8 cellular contexts compared by ENCODE assay signal in genomic region chr3:28915711-28916481, GRCh38.
DNase-seq lines count a peak whose midpoint lies in the region; ATAC-seq, FAIRE-seq and TF ChIP-seq lines count a peak whose summit lies in the region.

No MANE protein-coding gene starts in this region.

- H3K4me1 ChIP-seq in cardiac muscle cell (ENCODE audit: low read depth) (peaks cover 7% of the 10 kb centered on the region), HepG2 (ENCODE audit: insufficient read depth, low read length) (no peaks in the 10 kb centered on the region)

- TF ChIP-seq RAD21 in HepG2 (CRISPR knock-in tag; IDR thresholded peaks at IDR 0.05) = no peak

- H3K9me3 ChIP-seq in cardiac muscle cell (ENCODE audit: low read depth) (no peaks in the 10 kb centered on the region), HepG2 (ENCODE audit: low read length) (no peaks in the 10 kb centered on the region)

- no peaks in the 10 kb centered on the region for H3K27me3 ChIP-seq in cardiac muscle cell
- no peaks in the 10 kb centered on the region for H3K27me3 ChIP-seq in HepG2 (ENCODE audit: control insufficient read depth in 1 of 2, insufficient read depth in 2 of 2, low read length in 2 of 2)

- no peaks in the 10 kb centered on the region for H3K79me2 ChIP-seq in HepG2 (ENCODE audit: insufficient read depth, low read length)

- FAIRE-seq in HepG2 (lab: Jason Lieb, UNC) = no peak

- H3K36me3 ChIP-seq in cardiac muscle cell = no peaks in the 10 kb centered on the region
- no peaks in the 10 kb centered on the region for H3K36me3 ChIP-seq in HepG2 (replicated peaks in 1 of 2; ENCODE audit: control insufficient read depth in 1 of 2, insufficient read depth in 2 of 2, low read length in 2 of 2)

- H3K4me2 ChIP-seq in HepG2 (ENCODE audit: low read depth, low read length) = no peak overlapping the region

- no peak overlapping the region for H2AFZ ChIP-seq in HepG2 (ENCODE audit: low read length)

- POLR2A ChIA-PET in HepG2 (lab: Yijun Ruan, JAX) = no interaction called here

- H3K9ac ChIP-seq in HepG2 (ENCODE audit: insufficient read depth, low read depth, low read length) = no peak overlapping the region

- TF ChIP-seq CTCF in cardiac muscle cell (IDR thresholded peaks at IDR 0.05; ENCODE audit: low read depth, low read length) (no peak), HepG2 (CRISPR knock-in tag; IDR thresholded peaks at IDR 0.05) (no peak)

- TF ChIP-seq EP300 in HepG2 (IDR thresholded peaks at IDR 0.05; ENCODE audit: low read depth in 2 of 2, low read length in 2 of 2) (no peak), HepG2 (CRISPR knock-in tag; IDR thresholded peaks at IDR 0.05; ENCODE audit: borderline replicate concordance) (no peak)

- no peak overlapping the region for H3K27ac ChIP-seq in cardiac muscle cell
- no peak overlapping the region for H3K27ac ChIP-seq in HepG2 (ENCODE audit: extremely low read length, insufficient read depth, low read length)

- in situ Hi-C loops in HepG2 (cut with HindIII; ENCODE audit: extremely low pct_ligation_motif_present, low pct_unique_long_range_greater_than_20kb) = no loop called here

- 37% methylated on average over 8 of the region's 8 CpGs for WGBS in HepG2 (ENCODE audit: low lambda C conversion rate)

- intact Hi-C loops in HepG2 (cut with micrococcal nuclease; ENCODE audit: unreplicated experiment) = no loop called here

- CTCF ChIA-PET in HepG2 (lab: Yijun Ruan, JAX; ENCODE audit: low intra/inter-chr PET ratio, low total read pairs) = no interaction called here

- BruUV-seq in HepG2 (replicated peaks; lab: Mats Ljungman, UMichigan) = no TSS peak

- no peak for TF ChIP-seq POLR2A in HepG2 (IDR thresholded peaks at IDR 0.05; ENCODE audit: insufficient read depth in 1 of 2, low read depth in 2 of 2, low read length in 2 of 2)

- no peaks in the 10 kb centered on the region for H4K20me1 ChIP-seq in HepG2 (ENCODE audit: insufficient read depth, low read length)

- ATAC-seq in SK-N-SH treated with all-trans-retinoic acid at 6 μM for 48 hours (peak; percentile 79), HepG2 (no peak), HG02763 (IDR thresholded peaks at IDR 0.05; ENCODE audit: unreplicated experiment) (no peak), GM18870 (IDR thresholded peaks at IDR 0.05; ENCODE audit: unreplicated experiment) (no peak)
- peak; percentile 42 for ATAC-seq in stimulated activated naive CD8-positive, alpha-beta T cell treated with anti-CD3 and anti-CD28 coated beads, Interleukin-15, Interleukin-2, amounts not matched to agents 100 U/mL and 50 U/mL, for 24 hours

- peak; percentile 27 for DNase-seq in stimulated activated CD4-positive, alpha-beta T cell treated with anti-CD3 and anti-CD28 coated beads, Interleukin-15, amount 100 ng/mL, for 24 hours
- DNase-seq in stimulated activated CD4-positive, alpha-beta T cell treated with anti-CD3 and anti-CD28 coated beads, Interleukin-1b, Interleukin-23, amount 100 ng/mL, for 48 hours = no peak
- DNase-seq in cardiac muscle cell (ENCODE audit: low read depth in 1 of 2, low spot score in 1 of 2) (peak; percentile 45 to 80), HepG2 (ENCODE audit: low spot score) (no peak)
- DNase-seq in stimulated activated naive CD8-positive, alpha-beta T cell treated with anti-CD3 and anti-CD28 coated beads, Interleukin-15, Interleukin-2, amounts not matched to agents 100 U/mL and 50 U/mL, for 24 hours = peak; percentile 10

- no peak overlapping the region for H3K4me3 ChIP-seq in cardiac muscle cell
- H3K4me3 ChIP-seq in HepG2 (replicated peaks in 1 of 3; ENCODE audit: insufficient read depth in 1 of 3, low read depth in 2 of 3, low read length in 3 of 3) = no peak overlapping the region

TF ChIP-seq in SK-N-SH treated with all-trans-retinoic acid at 6 μM for 48 hours, 23 proteins besides CTCF, POLR2A, EP300 and RAD21 (continues in another document):
- TF ChIP-seq ZFP3 (CRISPR knock-in tag; IDR thresholded peaks at IDR 0.05) (no peak), CSDC2 (CRISPR knock-in tag; IDR thresholded peaks at IDR 0.05) (no peak), ZC3H10 (CRISPR knock-in tag; IDR thresholded peaks at IDR 0.05) (no peak), BACH2 (CRISPR knock-in tag; IDR thresholded peaks at IDR 0.05; ENCODE audit: borderline replicate concordance) (no peak), GLIS3 (CRISPR knock-in tag; IDR thresholded peaks at IDR 0.05) (no peak), RARB (CRISPR knock-in tag; IDR thresholded peaks at IDR 0.05) (no peak), TCF4 (CRISPR knock-in tag; IDR thresholded peaks at IDR 0.05; ENCODE audit: borderline replicate concordance) (no peak), ESRRG (CRISPR knock-in tag; IDR thresholded peaks at IDR 0.05) (no peak), ISL1 (CRISPR knock-in tag; IDR thresholded peaks at IDR 0.05) (no peak), PATZ1 (CRISPR knock-in tag; IDR thresholded peaks at IDR 0.05; ENCODE audit: borderline replicate concordance) (no peak), ZNF70 (CRISPR knock-in tag; IDR thresholded peaks at IDR 0.05) (no peak), POU6F1 (CRISPR knock-in tag; IDR thresholded peaks at IDR 0.05; ENCODE audit: borderline replicate concordance, low read depth) (no peak)

TF ChIP-seq in HepG2, 621 proteins besides CTCF, POLR2A, EP300 and RAD21 (continues in another document):
- TF ChIP-seq ZMYM4 (CRISPR knock-in tag; IDR thresholded peaks at IDR 0.05) (no peak), YEATS4 (CRISPR knock-in tag; IDR thresholded peaks at IDR 0.05; ENCODE audit: borderline replicate concordance) (no peak), ZNF891 (CRISPR knock-in tag; IDR thresholded peaks at IDR 0.05) (no peak), NFE2L2 (IDR thresholded peaks at IDR 0.05; ENCODE audit: low read length) (no peak), ZNF576 (CRISPR knock-in tag; IDR thresholded peaks at IDR 0.05) (no peak), SIN3B (IDR thresholded peaks at IDR 0.05; ENCODE audit: low read length) (no peak), ZSCAN21 (CRISPR knock-in tag; IDR thresholded peaks at IDR 0.05; ENCODE audit: borderline replicate concordance) (no peak), PRDM15 (CRISPR knock-in tag; IDR thresholded peaks at IDR 0.05) (no peak), GATAD2A (CRISPR knock-in tag; IDR thresholded peaks at IDR 0.05) (no peak), DNMT1 (CRISPR knock-in tag; IDR thresholded peaks at IDR 0.05) (no peak), ZBTB37 (CRISPR knock-in tag; IDR thresholded peaks at IDR 0.05) (no peak), GPBP1L1 (CRISPR knock-in tag; IDR thresholded peaks at IDR 0.05) (no peak), NKX3-1 (CRISPR knock-in tag; IDR thresholded peaks at IDR 0.05) (no peak)

Comparison
In these comparisons a context has a peak if more than half of its experiments do, and no peak if none do; other contexts are left out.
1. DNase-seq: peak in stimulated activated CD4-positive, alpha-beta T cell treated with anti-CD3 and anti-CD28 coated beads, Interleukin-15, amount 100 ng/mL, for 24 hours (single experiment), cardiac muscle cell (2 of 2) and stimulated activated naive CD8-positive, alpha-beta T cell treated with anti-CD3 and anti-CD28 coated beads, Interleukin-15, Interleukin-2, amounts not matched to agents 100 U/mL and 50 U/mL, for 24 hours (single experiment); none in stimulated activated CD4-positive, alpha-beta T cell treated with anti-CD3 and anti-CD28 coated beads, Interleukin-1b, Interleukin-23, amount 100 ng/mL, for 48 hours (single experiment) and HepG2 (single experiment).
2. ATAC-seq: peak in SK-N-SH treated with all-trans-retinoic acid at 6 μM for 48 hours (single experiment) and stimulated activated naive CD8-positive, alpha-beta T cell treated with anti-CD3 and anti-CD28 coated beads, Interleukin-15, Interleukin-2, amounts not matched to agents 100 U/mL and 50 U/mL, for 24 hours (single experiment); none in HepG2 (single experiment), HG02763 (single experiment) and GM18870 (single experiment).